ENCODE assay signal across 1 cellular context in genomic region chr14:68181395-68182326, GRCh38.
TF ChIP-seq lines count a peak whose summit lies in the region.

No MANE protein-coding gene starts in this region.

TF ChIP-seq in SK-N-SH treated with all-trans-retinoic acid at 6 μM for 48 hours, 23 proteins besides CTCF, POLR2A, EP300 and RAD21 (continued from another document):
- TF ChIP-seq ESRRG (CRISPR knock-in tag; IDR thresholded peaks at IDR 0.05): no peak
- TF ChIP-seq TCF4 (CRISPR knock-in tag; IDR thresholded peaks at IDR 0.05; ENCODE audit: borderline replicate concordance): no peak
- TF ChIP-seq CSRNP3 (CRISPR knock-in tag; IDR thresholded peaks at IDR 0.05): no peak
- TF ChIP-seq TOX (CRISPR knock-in tag; IDR thresholded peaks at IDR 0.05; ENCODE audit: borderline replicate concordance): no peak
